9 cellular contexts compared by ENCODE assay signal in the genomic region with DNA sequence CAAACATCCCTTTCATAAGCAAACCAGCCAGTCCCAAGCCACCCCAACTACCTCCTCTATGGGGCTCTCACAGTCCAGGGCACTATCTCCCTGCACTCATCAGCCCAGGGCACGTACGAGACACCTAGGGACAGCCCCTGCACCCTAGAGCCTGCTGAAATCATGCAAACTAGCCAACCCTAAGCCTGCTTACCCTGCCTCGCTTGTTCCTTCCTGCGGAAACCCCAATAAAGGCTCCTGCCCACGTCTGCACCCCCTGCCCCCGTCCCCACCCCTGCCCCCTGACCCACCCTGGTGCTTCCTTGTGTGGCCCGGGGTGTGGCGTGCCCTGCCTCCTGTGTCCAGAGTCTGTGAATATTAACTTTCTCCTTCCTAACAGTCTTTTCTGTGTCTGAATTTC.
DNase-seq lines count a peak whose midpoint lies in the region; ATAC-seq and TF ChIP-seq lines count a peak whose summit lies in the region.
"Had no signal": no experiment of that assay in that cellular context is flagged by ENCODE, and none has a peak within 500 bp of the region (broad histone marks: within the 10 kb centered on the region; RNA-seq: fewer than 3 reads in every experiment).

No MANE protein-coding gene starts in this region.

- intact Hi-C loops in mucosa of descending colon (cut with DNase I, micrococcal nuclease) (no loop called here), sciatic nerve (cut with DNase I) (no loop called here), head of caudate nucleus (cut with DNase I) (no loop called here)

- no peak overlapping the region for H3K4me2 ChIP-seq in GM23338

- peak overlapping the region; percentile 84 for H3K27ac Mint-ChIP-seq in T-helper 17 cell
- H3K27ac Mint-ChIP-seq in GM23338 = no peak overlapping the region

- H3K9me2 ChIP-seq in GM23338 (ENCODE audit: insufficient read depth) = no peaks in the 10 kb centered on the region

- H4K20me1 ChIP-seq in GM23338 (replicated peaks; ENCODE audit: insufficient read depth) = no peaks in the 10 kb centered on the region

- H3K79me2 ChIP-seq in GM23338 (replicated peaks; ENCODE audit: insufficient read depth) = no peaks in the 10 kb centered on the region

- peaks cover 62% of the 10 kb centered on the region for H3K4me1 Mint-ChIP-seq in T-helper 17 cell
- H3K4me1 Mint-ChIP-seq in GM23338 = peaks cover 21% of the 10 kb centered on the region

- H3K9me3 ChIP-seq in T-helper 17 cell (ENCODE audit: control insufficient read depth, low read length, poor library complexity, severe bottlenecking) = no peaks in the 10 kb centered on the region
- no peaks in the 10 kb centered on the region for H3K9me3 ChIP-seq in mucosa of descending colon

- H3K36me3 ChIP-seq in mucosa of descending colon (ENCODE audit: low read depth) (no peaks in the 10 kb centered on the region), GM23338 (ENCODE audit: insufficient read depth) (no peaks in the 10 kb centered on the region)
- H3K36me3 ChIP-seq: left lung had no signal

- H3K27me3 Mint-ChIP-seq in T-helper 17 cell (no peaks in the 10 kb centered on the region), GM23338 (ENCODE audit: insufficient read depth, low read depth, poor library complexity) (no peaks in the 10 kb centered on the region)

- peak overlapping the region; percentile 87 for H3K4me3 Mint-ChIP-seq in T-helper 17 cell
- H3K4me3 Mint-ChIP-seq in GM23338 = no peak overlapping the region

- ATAC-seq in GM18502 (IDR thresholded peaks at IDR 0.05; ENCODE audit: poor library complexity, unreplicated experiment) (peak; percentile 61), GM21786 (IDR thresholded peaks at IDR 0.05; ENCODE audit: unreplicated experiment) (peak; percentile 68), T-helper 17 cell (peak; percentile 55), mucosa of descending colon (peak; percentile 61), GM23338 (no peak), sciatic nerve (no peak)
- ATAC-seq: left lung had no signal

- H3K4me3 ChIP-seq in mucosa of descending colon = no peak overlapping the region
- H3K4me3 ChIP-seq in GM23338 = no peak overlapping the region
- H3K4me3 ChIP-seq: left lung had no signal

- no peaks in the 10 kb centered on the region for H3K36me3 Mint-ChIP-seq in T-helper 17 cell (ENCODE audit: low read depth)
- no peaks in the 10 kb centered on the region for H3K36me3 Mint-ChIP-seq in GM23338 (ENCODE audit: low read depth)

- no peak overlapping the region for H2AFZ ChIP-seq in GM23338

- H3F3A ChIP-seq in GM23338 (replicated peaks; ENCODE audit: low read depth) = no peaks in the 10 kb centered on the region

- H3K9me3 Mint-ChIP-seq in GM23338 = no peaks in the 10 kb centered on the region

- TF ChIP-seq CTCF in mucosa of descending colon (IDR thresholded peaks at IDR 0.05) (no peak), GM23338 (conservative IDR thresholded peaks at IDR 0.05; ENCODE audit: low read depth in 2 of 2) (no peak)

- DNase-seq in T-helper 17 cell (peak in 2 of 3 donors; percentile 19), mucosa of descending colon (peak in 1 of 3 donors; percentile 66), NCI-H146 treated with DMSO at 0.1 percent for 48 hours (lab: John Stamatoyannopoulos, UW; ENCODE audit: unreplicated experiment) (no peak), GM23338 (ENCODE audit: low spot score) (no peak), sciatic nerve (ENCODE audit: low spot score) (no peak), head of caudate nucleus (no peak)
- DNase-seq: left lung had no signal

- H3K4me1 ChIP-seq in mucosa of descending colon (ENCODE audit: low read depth) (peaks cover 17% of the 10 kb centered on the region), GM23338 (ENCODE audit: insufficient read depth) (no peaks in the 10 kb centered on the region)

- no peaks in the 10 kb centered on the region for H3K27me3 ChIP-seq in GM23338 (ENCODE audit: insufficient read depth)
- H3K27me3 ChIP-seq: left lung had no signal

- no peak overlapping the region for H3K27ac ChIP-seq in GM23338 (ENCODE audit: low read depth)
- H3K27ac ChIP-seq: left lung had no signal

TF ChIP-seq in GM23338, 12 proteins besides CTCF, POLR2A, EP300 and RAD21 (continues in another document):
- no peak for TF ChIP-seq EZH2 (IDR thresholded peaks at IDR 0.05; ENCODE audit: low read depth, unreplicated experiment)
- no peak for TF ChIP-seq ZNF462 (CRISPR knock-in tag; IDR thresholded peaks at IDR 0.05)
- no peak for TF ChIP-seq JUNB (IDR thresholded peaks at IDR 0.05; ENCODE audit: unreplicated experiment)
- TF ChIP-seq ETS1 (IDR thresholded peaks at IDR 0.05) = no peak
- TF ChIP-seq ZNF331 (CRISPR knock-in tag; IDR thresholded peaks at IDR 0.05; ENCODE audit: low read depth) = no peak
- TF ChIP-seq CREB1 (CRISPR knock-in tag; IDR thresholded peaks at IDR 0.05; ENCODE audit: low read depth) = no peak
- no peak for TF ChIP-seq NANOG (IDR thresholded peaks at IDR 0.05; ENCODE audit: borderline replicate concordance)

Comparison
In these comparisons a context has a peak if more than half of its experiments do, and no peak if none do; other contexts are left out.
1. ATAC-seq: peak in GM18502 (single experiment), GM21786 (single experiment), T-helper 17 cell (single experiment) and mucosa of descending colon (single experiment); none in GM23338 (single experiment) and sciatic nerve (single experiment).
2. DNase-seq: peak in T-helper 17 cell (2 of 3); none in NCI-H146 treated with DMSO at 0.1 percent for 48 hours (single experiment), GM23338 (single experiment), sciatic nerve (single experiment) and head of caudate nucleus (0 of 42).